Comparison of ENCODE assay signal across 19 cellular contexts in genomic region chr6:43828711-43829110, GRCh38. TPM values are rescaled to one million over a fixed set of nuclear protein-coding genes. Genes with fewer than 3 reads are reported as not detected.
DNase-seq lines count a peak whose midpoint lies in the region; ATAC-seq and TF ChIP-seq lines count a peak whose summit lies in the region.
"Had no signal": no experiment of that assay in that cellular context is flagged by ENCODE, and none has a peak within 500 bp of the region (broad histone marks: within the 10 kb centered on the region; RNA-seq: fewer than 3 reads in every experiment).

No MANE protein-coding gene starts in this region.

- no peak for TF ChIP-seq POLR2A in gastrocnemius medialis (IDR thresholded peaks at IDR 0.05)

- no peaks in the 10 kb centered on the region for H3K9me3 ChIP-seq in gastrocnemius medialis
- H3K9me3 ChIP-seq in mammary epithelial cell (replicated peaks; ENCODE audit: insufficient read depth, low read length), result no peaks in the 10 kb centered on the region
- H3K9me3 ChIP-seq: colonic mucosa, right atrium auricular region, thyroid gland had no signal

- DNase-seq in GM12865 (ENCODE audit: low read depth), result peak; percentile 34
- peak; percentile 92 for DNase-seq in H7
- peak; percentile 32 for DNase-seq in RPMI8226
- DNase-seq in germinal center (ENCODE audit: low spot score), result peak; percentile 72
- DNase-seq in gastrocnemius medialis, result no peak
- no peak for DNase-seq in activated T-cell treated with anti-CD3 and anti-CD28 coated beads, Interleukin-2, amount 50 U/mL, for 1 hour
- no peak for DNase-seq in mammary epithelial cell
- DNase-seq: activated T-cell treated with anti-CD3 and anti-CD28 coated beads, Interleukin-2, amount 50 U/mL, for 4 hours; Calu3; colonic mucosa; foreskin fibroblast; left colon; NCI-H2081; occipital lobe; thyroid gland had no signal

- no peaks in the 10 kb centered on the region for H4K20me1 ChIP-seq in mammary epithelial cell (ENCODE audit: insufficient read depth, low read length)

- in situ Hi-C loops in gastrocnemius medialis (cut with MboI; ENCODE audit: low sequenced_read_pairs in 4 of 4) (no loop called here), mammary epithelial cell (cut with MboI; ENCODE audit: low sequenced_read_pairs in 2 of 2) (no loop called here)

- H3K4me3 ChIP-seq in GM12865 (ENCODE audit: low read depth, low read length) (no peak overlapping the region), H7 (ENCODE audit: insufficient read depth, low read depth, low read length) (no peak overlapping the region), gastrocnemius medialis (no peak overlapping the region), mammary epithelial cell (replicated peaks in 1 of 3; ENCODE audit: insufficient read depth in 1 of 3, low read depth in 2 of 3, low read length in 3 of 3) (no peak overlapping the region)
- H3K4me3 ChIP-seq: colonic mucosa, right atrium auricular region, thyroid gland had no signal

- no peak overlapping the region for H3K9ac ChIP-seq in mammary epithelial cell (ENCODE audit: insufficient read depth, low read length)

- CTCF ChIA-PET in mammary epithelial cell (lab: Charles Lee; ENCODE audit: low non-redundant PET), result no interaction called here

- intact Hi-C loops in gastrocnemius medialis (cut with DNase I; ENCODE audit: low total_unique reads) (no loop called here), mammary epithelial cell (cut with micrococcal nuclease) (no loop called here)

- H3K36me3 ChIP-seq in H7 (replicated peaks; ENCODE audit: control insufficient read depth, insufficient read depth, low read length), result no peaks in the 10 kb centered on the region
- no peaks in the 10 kb centered on the region for H3K36me3 ChIP-seq in gastrocnemius medialis
- no peaks in the 10 kb centered on the region for H3K36me3 ChIP-seq in mammary epithelial cell (ENCODE audit: insufficient read depth, low read length)
- H3K36me3 ChIP-seq: colonic mucosa, right atrium auricular region, thyroid gland had no signal

- BruUV-seq in mammary epithelial cell (replicated peaks; lab: Mats Ljungman, UMichigan), result no TSS peak

- H2AFZ ChIP-seq in mammary epithelial cell (ENCODE audit: low read depth, low read length), result no peak overlapping the region

- WGBS in mammary epithelial cell (ENCODE audit: low coverage, missing lambda C conversion rate), result 100% methylated on average over 2 of the region's 4 CpGs

- H3K27ac ChIP-seq in gastrocnemius medialis (no peak overlapping the region), mammary epithelial cell (ENCODE audit: insufficient read depth, low read depth, low read length) (no peak overlapping the region)
- H3K27ac ChIP-seq: colonic mucosa, right atrium auricular region, thyroid gland had no signal

- ATAC-seq in GM19324 (IDR thresholded peaks at IDR 0.05; ENCODE audit: low FRiP score, unreplicated experiment) (no peak), gastrocnemius medialis (no peak)
- ATAC-seq: activated naive CD4-positive, alpha-beta T cell treated with anti-CD3 and anti-CD28 coated beads, Interleukin-2, amount 50 U/mL, for 72 hours; activated T-cell treated with anti-CD3 and anti-CD28 coated beads, Interleukin-2, amount 50 U/mL, for 4 hours; left colon; stimulated activated memory B cell treated with anti-CD40 and anti-IgM and Interleukin-4, amounts not matched to agents 10 μg/mL and 1 μg/mL and 100 μg/mL, for 72 hours had no signal

- no peak for TF ChIP-seq CTCF in GM12865 (IDR thresholded peaks at IDR 0.05; ENCODE audit: insufficient read depth, low read depth, low read length, missing control alignments)
- TF ChIP-seq CTCF in gastrocnemius medialis (IDR thresholded peaks at IDR 0.05 in 4 of 5, conservative IDR thresholded peaks at IDR 0.05 in 1 of 5), result no peak
- TF ChIP-seq CTCF in mammary epithelial cell (conservative IDR thresholded peaks at IDR 0.05 in 1 of 2, IDR thresholded peaks at IDR 0.05 in 1 of 2; ENCODE audit: extremely low read depth in 1 of 2, insufficient read depth in 1 of 2, low read depth in 1 of 2, low read length in 2 of 2), result no peak

- H3K79me2 ChIP-seq in mammary epithelial cell (ENCODE audit: insufficient read depth, low read length), result no peaks in the 10 kb centered on the region

- no peaks in the 10 kb centered on the region for H3K27me3 ChIP-seq in H7 (ENCODE audit: control insufficient read depth, insufficient read depth, low read length)
- no peaks in the 10 kb centered on the region for H3K27me3 ChIP-seq in gastrocnemius medialis
- H3K27me3 ChIP-seq in mammary epithelial cell (ENCODE audit: insufficient read depth, low read length), result no peaks in the 10 kb centered on the region
- H3K27me3 ChIP-seq: colonic mucosa, right atrium auricular region, thyroid gland had no signal

- H3K4me2 ChIP-seq in mammary epithelial cell (ENCODE audit: insufficient read depth, low read depth, low read length), result no peak overlapping the region

- dilution Hi-C loops in mammary epithelial cell (cut with HindIII; ENCODE audit: low sequenced_read_pairs), result no loop called here

- no peaks in the 10 kb centered on the region for H3K4me1 ChIP-seq in gastrocnemius medialis
- no peaks in the 10 kb centered on the region for H3K4me1 ChIP-seq in mammary epithelial cell (ENCODE audit: insufficient read depth, low read length)
- H3K4me1 ChIP-seq: right atrium auricular region had no signal

RNA-seq across cellular contexts. Expression of gene VEGFA, which starts 58.7 kb away (rescaled TPM):
- 32.1 and 39.6 TPM in 2 replicates for total RNA-seq in H7 (2014; rRNA removed; shearing (Covaris generic))
- total RNA-seq in gastrocnemius medialis (100 to 1,000 TPM in 3 of 4 donors, 10 to 100 TPM in 1; 66.4 to 195 (median 149) TPM), mammary epithelial cell (100 to 1,000 TPM; 161 to 313 TPM)
- polyA plus RNA-seq in mammary epithelial cell, result 196 TPM
- 634 TPM for polyA minus RNA-seq in mammary epithelial cell

Comparison
In these comparisons a context has a peak if more than half of its experiments do, and no peak if none do; other contexts are left out.
1. DNase-seq: peak in GM12865 (single experiment), H7 (single experiment), RPMI8226 (single experiment) and germinal center (single experiment); none in gastrocnemius medialis (0 of 2), activated T-cell treated with anti-CD3 and anti-CD28 coated beads, Interleukin-2, amount 50 U/mL, for 1 hour (single experiment) and mammary epithelial cell (single experiment).